Comparison of ENCODE assay signal across 16 cellular contexts in the genomic region with DNA sequence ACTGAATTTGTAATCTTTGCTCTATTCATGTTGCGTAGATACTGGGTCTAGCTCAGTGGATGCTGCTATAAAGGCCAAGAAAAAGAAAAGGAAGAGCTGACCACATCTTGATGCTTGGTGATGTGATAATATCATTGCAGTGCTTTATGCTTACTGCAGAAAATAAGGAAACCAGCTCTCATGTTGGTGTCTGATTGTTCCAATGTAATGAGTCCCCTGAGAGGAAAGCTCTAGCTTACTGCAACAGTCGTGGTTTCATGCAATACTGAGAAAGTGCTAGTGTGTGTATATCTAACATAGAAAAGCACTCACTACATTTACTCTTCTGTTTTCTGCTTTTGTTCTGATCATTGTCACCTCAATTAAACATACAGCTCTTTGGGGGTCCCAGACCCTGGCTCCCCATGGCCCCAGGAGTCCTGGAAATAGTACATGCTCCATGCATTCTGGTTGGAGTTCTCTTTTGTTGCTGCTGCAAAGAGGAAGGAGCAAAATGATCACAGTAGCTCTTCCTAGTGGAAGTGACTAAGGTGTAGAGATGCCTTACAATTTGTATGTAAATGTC.
"Had no signal": no experiment of that assay in that cellular context is flagged by ENCODE, and none has a peak within 500 bp of the region (broad histone marks: within the 10 kb centered on the region; RNA-seq: fewer than 3 reads in every experiment).

No MANE protein-coding gene starts in this region.

- H3K4me1 Mint-ChIP-seq: activated CD8-positive, alpha-beta memory T cell treated with anti-CD3 and anti-CD28 coated beads, Interleukin-2, amount 10 ng/mL, durations not matched to agents 7 days and 5 days; activated naive CD4-positive, alpha-beta T cell treated with anti-CD3 and anti-CD28 coated beads, Interleukin-2, amount 10 ng/mL, durations not matched to agents 7 days and 5 days; naive thymus-derived CD4-positive, alpha-beta T cell; stimulated activated naive CD8-positive, alpha-beta T cell treated with anti-CD3 and anti-CD28 coated beads, Interleukin-15, amount 100 ng/mL, for 72 hours had no signal

- DNase-seq: activated CD4-positive, alpha-beta memory T cell treated with anti-CD3 and anti-CD28 coated beads for 36 hours; activated CD4-positive, alpha-beta T cell treated with anti-CD3 and anti-CD28 coated beads for 1 hour; activated CD8-positive, alpha-beta memory T cell treated with anti-CD3 and anti-CD28 coated beads, Interleukin-2, amount 10 ng/mL, durations not matched to agents 7 days and 5 days; activated naive CD4-positive, alpha-beta T cell treated with anti-CD3 and anti-CD28 coated beads, Interleukin-2, amount 10 ng/mL, durations not matched to agents 7 days and 5 days; activated T-cell treated with anti-CD3 and anti-CD28 coated beads, Interleukin-2, amount 50 U/mL, for 1 hour; islet precursor cell; left lung; mucosa of descending colon; naive thymus-derived CD4-positive, alpha-beta T cell; ovary; right lobe of liver; stimulated activated naive CD8-positive, alpha-beta T cell treated with anti-CD3 and anti-CD28 coated beads, Interleukin-15, amount 100 ng/mL, for 72 hours; upper lobe of left lung had no signal

- H3K36me3 ChIP-seq: cardiac muscle cell, left lung, ovary, right lobe of liver, upper lobe of left lung had no signal

- H3K4me2 ChIP-seq: hepatocyte had no signal

- H3K4me1 ChIP-seq: right lobe of liver, upper lobe of left lung had no signal

- H2AFZ ChIP-seq: hepatocyte had no signal

- ATAC-seq: activated CD8-positive, alpha-beta memory T cell treated with anti-CD3 and anti-CD28 coated beads, Interleukin-2, amount 10 ng/mL, durations not matched to agents 7 days and 5 days; esophagus mucosa; left lung; mucosa of descending colon; naive thymus-derived CD4-positive, alpha-beta T cell; stimulated activated naive CD8-positive, alpha-beta T cell treated with anti-CD3 and anti-CD28 coated beads, Interleukin-15, amount 100 ng/mL, for 72 hours had no signal

- H3K9me3 Mint-ChIP-seq: activated CD4-positive, alpha-beta memory T cell treated with anti-CD3 and anti-CD28 coated beads for 36 hours; activated naive CD4-positive, alpha-beta T cell treated with anti-CD3 and anti-CD28 coated beads, Interleukin-2, amount 10 ng/mL, durations not matched to agents 7 days and 5 days; naive thymus-derived CD4-positive, alpha-beta T cell; stimulated activated naive CD8-positive, alpha-beta T cell treated with anti-CD3 and anti-CD28 coated beads, Interleukin-15, amount 100 ng/mL, for 72 hours had no signal

- H3K27me3 Mint-ChIP-seq: activated CD4-positive, alpha-beta memory T cell treated with anti-CD3 and anti-CD28 coated beads for 36 hours; activated CD8-positive, alpha-beta memory T cell treated with anti-CD3 and anti-CD28 coated beads, Interleukin-2, amount 10 ng/mL, durations not matched to agents 7 days and 5 days; activated naive CD4-positive, alpha-beta T cell treated with anti-CD3 and anti-CD28 coated beads, Interleukin-2, amount 10 ng/mL, durations not matched to agents 7 days and 5 days; stimulated activated naive CD8-positive, alpha-beta T cell treated with anti-CD3 and anti-CD28 coated beads, Interleukin-15, amount 100 ng/mL, for 72 hours had no signal

- H3K27ac ChIP-seq: cardiac muscle cell, hepatocyte, left lung, ovary, right lobe of liver, upper lobe of left lung had no signal

- H3K9me3 ChIP-seq: left lung, mucosa of descending colon, ovary, right lobe of liver, upper lobe of left lung had no signal

- H3K4me3 ChIP-seq: cardiac muscle cell, hepatocyte, left lung, mucosa of descending colon, ovary, right lobe of liver, upper lobe of left lung had no signal

- H3K79me2 ChIP-seq: hepatocyte had no signal

- H3K4me3 Mint-ChIP-seq: activated CD4-positive, alpha-beta memory T cell treated with anti-CD3 and anti-CD28 coated beads for 36 hours; activated CD8-positive, alpha-beta memory T cell treated with anti-CD3 and anti-CD28 coated beads, Interleukin-2, amount 10 ng/mL, durations not matched to agents 7 days and 5 days; activated naive CD4-positive, alpha-beta T cell treated with anti-CD3 and anti-CD28 coated beads, Interleukin-2, amount 10 ng/mL, durations not matched to agents 7 days and 5 days; naive thymus-derived CD4-positive, alpha-beta T cell; stimulated activated naive CD8-positive, alpha-beta T cell treated with anti-CD3 and anti-CD28 coated beads, Interleukin-15, amount 100 ng/mL, for 72 hours had no signal

- H3K36me3 Mint-ChIP-seq: activated CD4-positive, alpha-beta memory T cell treated with anti-CD3 and anti-CD28 coated beads for 36 hours; activated CD8-positive, alpha-beta memory T cell treated with anti-CD3 and anti-CD28 coated beads, Interleukin-2, amount 10 ng/mL, durations not matched to agents 7 days and 5 days; activated naive CD4-positive, alpha-beta T cell treated with anti-CD3 and anti-CD28 coated beads, Interleukin-2, amount 10 ng/mL, durations not matched to agents 7 days and 5 days; naive thymus-derived CD4-positive, alpha-beta T cell had no signal

- H3K27ac Mint-ChIP-seq: activated CD4-positive, alpha-beta memory T cell treated with anti-CD3 and anti-CD28 coated beads for 36 hours; activated CD8-positive, alpha-beta memory T cell treated with anti-CD3 and anti-CD28 coated beads, Interleukin-2, amount 10 ng/mL, durations not matched to agents 7 days and 5 days; activated naive CD4-positive, alpha-beta T cell treated with anti-CD3 and anti-CD28 coated beads, Interleukin-2, amount 10 ng/mL, durations not matched to agents 7 days and 5 days; naive thymus-derived CD4-positive, alpha-beta T cell; stimulated activated naive CD8-positive, alpha-beta T cell treated with anti-CD3 and anti-CD28 coated beads, Interleukin-15, amount 100 ng/mL, for 72 hours had no signal

- H3K27me3 ChIP-seq: cardiac muscle cell, hepatocyte, left lung, ovary, right lobe of liver, upper lobe of left lung had no signal
